8 cellular contexts compared by ENCODE assay signal in genomic region chr4:15396157-15396800, GRCh38. TPM values are rescaled to one million over a fixed set of nuclear protein-coding genes. Genes with fewer than 3 reads are reported as not detected.
DNase-seq lines count a peak whose midpoint lies in the region; ATAC-seq, FAIRE-seq and TF ChIP-seq lines count a peak whose summit lies in the region.

No MANE protein-coding gene starts in this region.

- FAIRE-seq in pancreas (lab: Jason Lieb, UNC): no peak

- peaks cover 35% of the 10 kb centered on the region for H3K4me1 Mint-ChIP-seq in CD4-positive, alpha-beta T cell (ENCODE audit: low read depth)

- H3K4me2 ChIP-seq in fibroblast of lung (ENCODE audit: extremely low read depth, insufficient read depth, low read length): no peak overlapping the region

- H3K4me3 ChIP-seq in fibroblast of lung (replicated peaks in 1 of 4; ENCODE audit: control extremely low read depth in 1 of 4, insufficient read depth in 1 of 4, low read depth in 3 of 4, low read length in 4 of 4) (no peak overlapping the region), pancreas (no peak overlapping the region)

- CTCF ChIA-PET in CD4-positive, alpha-beta T cell (lab: Charles Lee): interaction anchor here (0.5 to 1.4 kb wide), 7 partner anchors 13 to 336 kb away, joined by 3 to 6 read pairs (median 3); no protein-coding TSS in a partner anchor

- no peak overlapping the region for H2AFZ ChIP-seq in fibroblast of lung (ENCODE audit: low read length)

- 54 to 58% methylated on average over 4 of the region's 4 CpGs for WGBS in pancreas, 2 donors

- DNase-seq in CD4-positive, alpha-beta T cell: peak; percentile 5 to 46 (median 30)
- DNase-seq in NCI-H82 treated with DMSO at 0.1 percent for 48 hours (lab: John Stamatoyannopoulos, UW; ENCODE audit: unreplicated experiment) (peak; percentile 19), fibroblast of lung (ENCODE audit: low read depth in 2 of 2) (peak; percentile 35 to 62), pancreas (peak in 2 of 6 donors; percentile 8 to 45), OCI-M2 (lab: John Stamatoyannopoulos, UW; ENCODE audit: unreplicated experiment) (no peak)
- DNase-seq in activated CD8-positive, alpha-beta memory T cell treated with anti-CD3 and anti-CD28 coated beads, Interleukin-2, amount 50 U/mL, for 48 hours: peak; percentile 71

- TF ChIP-seq CTCF in CD4-positive, alpha-beta T cell (IDR thresholded peaks at IDR 0.05): peak; percentile 78
- TF ChIP-seq CTCF in fibroblast of lung (conservative IDR thresholded peaks at IDR 0.05 in 1 of 2, IDR thresholded peaks at IDR 0.05 in 1 of 2; ENCODE audit: low read depth in 1 of 2, low read length in 2 of 2): peak; percentile 61 to 77
- TF ChIP-seq CTCF in pancreas (IDR thresholded peaks at IDR 0.05): peak in 3 of 4 donors; percentile 28 to 53 (median 43)

- H3K36me3 Mint-ChIP-seq in CD4-positive, alpha-beta T cell (ENCODE audit: low read depth): no peaks in the 10 kb centered on the region

- no peaks in the 10 kb centered on the region for H3K9me3 Mint-ChIP-seq in CD4-positive, alpha-beta T cell

- H3K27me3 ChIP-seq in CD4-positive, alpha-beta T cell (ENCODE audit: control insufficient read depth, insufficient read depth, low read length): no peaks in the 10 kb centered on the region
- peaks cover 2% of the 10 kb centered on the region for H3K27me3 ChIP-seq in fibroblast of lung (ENCODE audit: control insufficient read depth, insufficient read depth, low read length)
- H3K27me3 ChIP-seq in pancreas: no peaks in the 10 kb centered on the region

- H4K20me1 ChIP-seq in fibroblast of lung (ENCODE audit: control insufficient read depth, extremely low read depth, insufficient read depth, low read length): no peaks in the 10 kb centered on the region

- no peaks in the 10 kb centered on the region for H3K27me3 Mint-ChIP-seq in CD4-positive, alpha-beta T cell

- intact Hi-C loops in CD4-positive, alpha-beta T cell (cut with DNase I, micrococcal nuclease): loop anchor here (2.0 to 5.0 kb wide), 2 partner anchors 165 to 1739 kb away; no protein-coding TSS in a partner anchor
- intact Hi-C loops in pancreas (cut with DNase I): no loop called here

- ATAC-seq in CD4-positive, alpha-beta T cell (ENCODE audit: poor library complexity): peak; percentile 80
- ATAC-seq in GM19025 (IDR thresholded peaks at IDR 0.05; ENCODE audit: low read depth, unreplicated experiment) (peak; percentile 65), HG03103 (IDR thresholded peaks at IDR 0.05; ENCODE audit: low read depth, unreplicated experiment) (peak; percentile 72), pancreas (peak in 3 of 4 donors; percentile 73 to 77 (median 73))

- POLR2A ChIA-PET in CD4-positive, alpha-beta T cell (lab: Charles Lee): no interaction called here

- no peaks in the 10 kb centered on the region for H3K9me3 ChIP-seq in CD4-positive, alpha-beta T cell (ENCODE audit: control insufficient read depth, low read length)
- H3K9me3 ChIP-seq in fibroblast of lung (ENCODE audit: control insufficient read depth, insufficient read depth, low read depth, low read length): no peaks in the 10 kb centered on the region
- no peaks in the 10 kb centered on the region for H3K9me3 ChIP-seq in pancreas

- no peak overlapping the region for H3K4me3 Mint-ChIP-seq in CD4-positive, alpha-beta T cell

- H3K9ac ChIP-seq in fibroblast of lung (ENCODE audit: insufficient read depth, low read length): no peak overlapping the region

- H3K36me3 ChIP-seq in fibroblast of lung (ENCODE audit: control insufficient read depth, insufficient read depth, low read length): no peaks in the 10 kb centered on the region
- H3K36me3 ChIP-seq in pancreas: no peaks in the 10 kb centered on the region

- H3K4me1 ChIP-seq in fibroblast of lung (ENCODE audit: control insufficient read depth, extremely low read depth, insufficient read depth, low read length): peaks cover 7% of the 10 kb centered on the region
- no peaks in the 10 kb centered on the region for H3K4me1 ChIP-seq in pancreas

- H3K27ac Mint-ChIP-seq in CD4-positive, alpha-beta T cell: no peak overlapping the region

- H3K27ac ChIP-seq in CD4-positive, alpha-beta T cell (ENCODE audit: low read depth, low read length): no peak overlapping the region
- H3K27ac ChIP-seq in fibroblast of lung (ENCODE audit: insufficient read depth, low read length) (no peak overlapping the region), pancreas (no peak overlapping the region)

- no peaks in the 10 kb centered on the region for H3K79me2 ChIP-seq in fibroblast of lung (ENCODE audit: control insufficient read depth, insufficient read depth, low read length)

RNA-seq across cellular contexts. Expression of gene C1QTNF7, which starts 31.6 kb away (rescaled TPM):
- not detected for total RNA-seq in CD4-positive, alpha-beta T cell
- total RNA-seq in fibroblast of lung: 1.5 and 3.0 TPM in 2 replicates
- polyA plus RNA-seq in fibroblast of lung: 2.8 and 4.9 TPM in 2 replicates
- 0.77 and 2.7 TPM in 2 replicates for polyA plus RNA-seq in fibroblast of lung (2012)
- polyA minus RNA-seq in fibroblast of lung (ENCODE audit: low replicate concordance): 0.75 TPM in 1 of 2 replicates, not detected in the other
- 1 to 10 TPM in 1 of 6 donors, under 1 TPM in 5; 0.03 to 1.1 (median 0.35) TPM for total RNA-seq in pancreas
- under 1 TPM; 0.30 to 0.54 TPM for polyA plus RNA-seq in pancreas

Comparison
In these comparisons a context has a peak if more than half of its experiments do, and no peak if none do; other contexts are left out.
1. intact Hi-C loops: an anchor here in CD4-positive, alpha-beta T cell (2.0 to 5.0 kb wide); none called in pancreas.